In genomic region chr16:75464130-75464918, GRCh38 we compare ENCODE assay signal across 8 cellular contexts. TPM values are rescaled to one million over a fixed set of nuclear protein-coding genes. Genes with fewer than 3 reads are reported as not detected.
DNase-seq lines count a peak whose midpoint lies in the region; ATAC-seq and TF ChIP-seq lines count a peak whose summit lies in the region.

Gene TMEM170A, minus strand, starts transcription at chr16:75464689. Its CDS starts 89 bp downstream, at chr16:75464600.

- H4K20me1 ChIP-seq in DOHH2 (ENCODE audit: control insufficient read depth, insufficient read depth, low read depth, low read length) (peaks cover 6% of the 10 kb centered on the region), KMS-11 (ENCODE audit: insufficient read depth) (no peaks in the 10 kb centered on the region)

- peak; percentile 100 for TF ChIP-seq CTCF in DOHH2 (IDR thresholded peaks at IDR 0.05; ENCODE audit: low read depth, low read length, poor library complexity, severe bottlenecking)
- TF ChIP-seq CTCF in KMS-11 (conservative IDR thresholded peaks at IDR 0.05; ENCODE audit: low read depth, low read length) = no peak
- peak; percentile 99 for TF ChIP-seq CTCF in Panc1 (IDR thresholded peaks at IDR 0.05)

- CTCF ChIA-PET in Panc1 (lab: Charles Lee) = no interaction called here

- H3K36me3 ChIP-seq in DOHH2 (ENCODE audit: control insufficient read depth, low read length) (peaks cover 3% of the 10 kb centered on the region; the same call in 1 of the 2 replicates), KMS-11 (ENCODE audit: insufficient read depth) (no peaks in the 10 kb centered on the region), Panc1 (ENCODE audit: control insufficient read depth, insufficient read depth, low read length) (no peaks in the 10 kb centered on the region), esophagus (ENCODE audit: control insufficient read depth in 2 of 2, insufficient read depth in 2 of 2, low read length in 1 of 2) (no peaks in the 10 kb centered on the region), muscle layer of colon (ENCODE audit: insufficient read depth, low read length) (no peaks in the 10 kb centered on the region)

- POLR2A ChIA-PET in Panc1 (lab: Charles Lee) = no interaction called here

- intact Hi-C loops in Panc1 (cut with micrococcal nuclease; ENCODE audit: unreplicated experiment) = no loop called here

- H3K4me1 Mint-ChIP-seq in activated T-cell treated with anti-CD3 and anti-CD28 coated beads, Interleukin-2, amount 50 U/mL, for 4 hours (ENCODE audit: low read depth) = peaks cover 47% of the 10 kb centered on the region

- peaks cover 11% of the 10 kb centered on the region for H3K36me3 Mint-ChIP-seq in activated T-cell treated with anti-CD3 and anti-CD28 coated beads, Interleukin-2, amount 50 U/mL, for 4 hours (ENCODE audit: insufficient read depth)

- no peaks in the 10 kb centered on the region for H3K9me3 Mint-ChIP-seq in activated T-cell treated with anti-CD3 and anti-CD28 coated beads, Interleukin-2, amount 50 U/mL, for 4 hours

- H3K9ac ChIP-seq in KMS-11 (peak within 1 kb of the TSS; percentile 65), muscle layer of colon (ENCODE audit: low read length) (peak within 1 kb of the TSS; percentile 44)

- H3F3A ChIP-seq in DOHH2 (ENCODE audit: control insufficient read depth, insufficient read depth) = no peaks in the 10 kb centered on the region

- H3K27me3 Mint-ChIP-seq in activated T-cell treated with anti-CD3 and anti-CD28 coated beads, Interleukin-2, amount 50 U/mL, for 4 hours (ENCODE audit: low read depth) = no peaks in the 10 kb centered on the region

- H3K79me2 ChIP-seq in DOHH2 (ENCODE audit: control insufficient read depth, low read length) = peaks cover 49% of the 10 kb centered on the region
- peaks cover 34% of the 10 kb centered on the region for H3K79me2 ChIP-seq in KMS-11 (ENCODE audit: insufficient read depth, low read depth)

- peak; percentile 87 for DNase-seq in Panc1 (ENCODE audit: low read depth, low spot score)
- DNase-seq in activated T-cell treated with anti-CD3 and anti-CD28 coated beads, Interleukin-2, amount 50 U/mL, for 4 hours = peak; percentile 98
- DNase-seq in stimulated activated CD8-positive, alpha-beta memory T cell treated with anti-CD3 and anti-CD28 coated beads, Interleukin-7, amount 100 ng/mL, for 24 hours (ENCODE audit: low read depth) = peak; percentile 97

- no peaks in the 10 kb centered on the region for H3K9me2 ChIP-seq in DOHH2 (replicated peaks; ENCODE audit: control insufficient read depth, low read length)

- in situ Hi-C loops in Panc1 (cut with HindIII; ENCODE audit: low pct_unique_long_range_greater_than_20kb, low sequenced_read_pairs) = no loop called here

- no TSS peak for BruUV-seq in Panc1 (replicated peaks; lab: Mats Ljungman, UMichigan)

- H3K4me3 ChIP-seq in DOHH2 (ENCODE audit: low read length) (peak within 1 kb of the TSS; percentile 89), KMS-11 (IDR thresholded peaks at IDR 0.05; ENCODE audit: insufficient read depth, low read depth, low read length) (no peak within 1 kb of the TSS), Panc1 (ENCODE audit: low read depth in 2 of 2, low read length in 2 of 2) (peak within 1 kb of the TSS; percentile 65 to 68), esophagus (ENCODE audit: low read depth in 1 of 2, low read length in 2 of 2) (peak within 1 kb of the TSS; percentile 65 to 90), muscle layer of colon (ENCODE audit: low read depth in 1 of 2, low read length in 2 of 2) (peak within 1 kb of the TSS; percentile 63 to 94)

- H3K9me3 ChIP-seq in DOHH2 (ENCODE audit: control insufficient read depth, insufficient read depth, low read length) (no peaks in the 10 kb centered on the region), Panc1 (ENCODE audit: control insufficient read depth, insufficient read depth, low read depth, low read length) (no peaks in the 10 kb centered on the region), esophagus (ENCODE audit: control insufficient read depth in 2 of 2, insufficient read depth in 1 of 2, low read depth in 1 of 2, low read length in 1 of 2) (no peaks in the 10 kb centered on the region), muscle layer of colon (ENCODE audit: low read length) (no peaks in the 10 kb centered on the region)

- peak; percentile 91 for ATAC-seq in GM21737 (IDR thresholded peaks at IDR 0.05; ENCODE audit: unreplicated experiment)
- ATAC-seq in Panc1 = peak; percentile 97
- ATAC-seq in activated T-cell treated with anti-CD3 and anti-CD28 coated beads, Interleukin-2, amount 50 U/mL, for 4 hours = peak; percentile 92 to 93

- H3K4me1 ChIP-seq in DOHH2 (ENCODE audit: control insufficient read depth, low read length) = peaks cover 12% of the 10 kb centered on the region
- peaks cover 14% of the 10 kb centered on the region for H3K4me1 ChIP-seq in KMS-11 (ENCODE audit: low read depth, poor library complexity, severe bottlenecking)
- no peaks in the 10 kb centered on the region; the same call in 1 of the 2 replicates for H3K4me1 ChIP-seq in Panc1 (ENCODE audit: control insufficient read depth, insufficient read depth, low read length)
- peaks cover 0 to 2% of the 10 kb centered on the region in 2 donors for H3K4me1 ChIP-seq in esophagus (ENCODE audit: control insufficient read depth in 2 of 2, insufficient read depth in 2 of 2, low read length in 1 of 2)
- peaks cover 5% of the 10 kb centered on the region for H3K4me1 ChIP-seq in muscle layer of colon (ENCODE audit: insufficient read depth, low read length)

- H3K27ac ChIP-seq in DOHH2 (ENCODE audit: low read depth, low read length) (peak within 1 kb of the TSS; percentile 57), KMS-11 (peak within 1 kb of the TSS; percentile 58; the same call in 1 of the 2 replicates), Panc1 (ENCODE audit: low read length) (peak within 1 kb of the TSS; percentile 75), esophagus (ENCODE audit: low read depth in 2 of 2, low read length in 1 of 2) (peak within 1 kb of the TSS; percentile 95 to 97), muscle layer of colon (ENCODE audit: low read depth, low read length) (peak within 1 kb of the TSS; percentile 98)

- 0% methylated on average over 62 to 89 of the region's 89 CpGs for WGBS in esophagus, 2 donors

- H3K27me3 ChIP-seq in DOHH2 (ENCODE audit: control insufficient read depth, low read length) = no peaks in the 10 kb centered on the region
- no peaks in the 10 kb centered on the region for H3K27me3 ChIP-seq in KMS-11 (ENCODE audit: insufficient read depth, low read depth)
- no peaks in the 10 kb centered on the region for H3K27me3 ChIP-seq in Panc1 (ENCODE audit: control insufficient read depth, insufficient read depth, low read length)
- H3K27me3 ChIP-seq in esophagus (ENCODE audit: control insufficient read depth in 1 of 2, insufficient read depth in 2 of 2, low read length in 2 of 2) = no peaks in the 10 kb centered on the region
- no peaks in the 10 kb centered on the region for H3K27me3 ChIP-seq in muscle layer of colon (ENCODE audit: control insufficient read depth in 1 of 2, insufficient read depth in 2 of 2, low read length in 2 of 2)

- peak within 1 kb of the TSS; percentile 89 for H2AFZ ChIP-seq in KMS-11 (ENCODE audit: low read depth)

- H3K4me2 ChIP-seq in DOHH2 (ENCODE audit: low read length) = peak within 1 kb of the TSS; percentile 88
- H3K4me2 ChIP-seq in KMS-11 = peak within 1 kb of the TSS; percentile 58

- peak within 1 kb of the TSS; percentile 94 for H3K4me3 Mint-ChIP-seq in activated T-cell treated with anti-CD3 and anti-CD28 coated beads, Interleukin-2, amount 50 U/mL, for 4 hours

RNA-seq across cellular contexts. Expression of gene TMEM170A, which starts in this region (rescaled TPM):
- total RNA-seq in Panc1 (2021; ENCODE audit: unreplicated experiment) = 19.0 TPM
- polyA plus RNA-seq in Panc1 (2012; ENCODE audit: insufficient read length) = 6.5 TPM
- 10 to 100 TPM; 45.3 to 49.1 (median 45.9) TPM for total RNA-seq in activated T-cell treated with anti-CD3 and anti-CD28 coated beads, Interleukin-2, amount 50 U/mL, for 4 hours
- 1 to 10 TPM; 5.0 to 5.2 TPM for polyA plus RNA-seq in esophagus
